1 cellular context compared by ENCODE assay signal in the genomic region with DNA sequence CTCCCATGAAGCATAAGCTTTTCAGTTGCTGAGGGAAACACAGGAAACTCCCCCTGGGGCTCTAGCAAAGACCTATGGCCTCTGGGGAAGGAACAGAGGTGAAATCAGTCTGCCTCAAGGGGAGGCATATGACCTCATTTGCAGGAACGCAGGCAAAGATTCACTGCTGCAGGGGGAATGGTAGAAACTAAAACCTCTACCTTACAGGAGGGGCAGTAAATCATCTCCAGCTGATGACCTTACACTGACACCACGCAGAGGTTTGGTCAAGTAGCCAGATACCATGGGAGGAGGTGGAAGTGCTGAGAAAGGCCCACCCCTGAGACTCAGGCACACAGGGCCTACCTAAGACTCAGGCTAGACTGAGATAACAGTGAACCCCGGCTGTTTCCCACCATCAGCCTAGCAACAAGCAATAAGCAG.
TF ChIP-seq lines count a peak whose summit lies in the region.

No MANE protein-coding gene starts in this region.

TF ChIP-seq in WTC11, 78 proteins besides CTCF, POLR2A, EP300 and RAD21 (continued from another document):
- TF ChIP-seq, protein P1, sequence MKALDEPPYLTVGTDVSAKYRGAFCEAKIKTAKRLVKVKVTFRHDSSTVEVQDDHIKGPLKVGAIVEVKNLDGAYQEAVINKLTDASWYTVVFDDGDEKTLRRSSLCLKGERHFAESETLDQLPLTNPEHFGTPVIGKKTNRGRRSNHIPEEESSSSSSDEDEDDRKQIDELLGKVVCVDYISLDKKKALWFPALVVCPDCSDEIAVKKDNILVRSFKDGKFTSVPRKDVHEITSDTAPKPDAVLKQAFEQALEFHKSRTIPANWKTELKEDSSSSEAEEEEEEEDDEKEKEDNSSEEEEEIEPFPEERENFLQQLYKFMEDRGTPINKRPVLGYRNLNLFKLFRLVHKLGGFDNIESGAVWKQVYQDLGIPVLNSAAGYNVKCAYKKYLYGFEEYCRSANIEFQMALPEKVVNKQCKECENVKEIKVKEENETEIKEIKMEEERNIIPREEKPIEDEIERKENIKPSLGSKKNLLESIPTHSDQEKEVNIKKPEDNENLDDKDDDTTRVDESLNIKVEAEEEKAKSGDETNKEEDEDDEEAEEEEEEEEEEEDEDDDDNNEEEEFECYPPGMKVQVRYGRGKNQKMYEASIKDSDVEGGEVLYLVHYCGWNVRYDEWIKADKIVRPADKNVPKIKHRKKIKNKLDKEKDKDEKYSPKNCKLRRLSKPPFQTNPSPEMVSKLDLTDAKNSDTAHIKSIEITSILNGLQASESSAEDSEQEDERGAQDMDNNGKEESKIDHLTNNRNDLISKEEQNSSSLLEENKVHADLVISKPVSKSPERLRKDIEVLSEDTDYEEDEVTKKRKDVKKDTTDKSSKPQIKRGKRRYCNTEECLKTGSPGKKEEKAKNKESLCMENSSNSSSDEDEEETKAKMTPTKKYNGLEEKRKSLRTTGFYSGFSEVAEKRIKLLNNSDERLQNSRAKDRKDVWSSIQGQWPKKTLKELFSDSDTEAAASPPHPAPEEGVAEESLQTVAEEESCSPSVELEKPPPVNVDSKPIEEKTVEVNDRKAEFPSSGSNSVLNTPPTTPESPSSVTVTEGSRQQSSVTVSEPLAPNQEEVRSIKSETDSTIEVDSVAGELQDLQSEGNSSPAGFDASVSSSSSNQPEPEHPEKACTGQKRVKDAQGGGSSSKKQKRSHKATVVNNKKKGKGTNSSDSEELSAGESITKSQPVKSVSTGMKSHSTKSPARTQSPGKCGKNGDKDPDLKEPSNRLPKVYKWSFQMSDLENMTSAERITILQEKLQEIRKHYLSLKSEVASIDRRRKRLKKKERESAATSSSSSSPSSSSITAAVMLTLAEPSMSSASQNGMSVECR (CRISPR knock-in tag; IDR thresholded peaks at IDR 0.05; ENCODE audit: borderline replicate concordance): no peak
- TF ChIP-seq, protein P2, sequence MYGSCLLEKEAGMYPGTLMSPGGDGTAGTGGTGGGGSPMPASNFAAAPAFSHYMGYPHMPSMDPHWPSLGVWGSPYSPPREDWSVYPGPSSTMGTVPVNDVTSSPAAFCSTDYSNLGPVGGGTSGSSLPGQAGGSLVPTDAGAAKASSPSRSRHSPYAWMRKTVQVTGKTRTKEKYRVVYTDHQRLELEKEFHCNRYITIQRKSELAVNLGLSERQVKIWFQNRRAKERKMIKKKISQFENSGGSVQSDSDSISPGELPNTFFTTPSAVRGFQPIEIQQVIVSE (CRISPR knock-in tag; IDR thresholded peaks at IDR 0.05; ENCODE audit: borderline replicate concordance): no peak
- no peak for TF ChIP-seq ZNF263 (CRISPR knock-in tag; IDR thresholded peaks at IDR 0.05; ENCODE audit: low read depth)
- no peak for TF ChIP-seq OVOL2 (CRISPR knock-in tag; IDR thresholded peaks at IDR 0.05; ENCODE audit: borderline replicate concordance)
- TF ChIP-seq, protein P3, sequence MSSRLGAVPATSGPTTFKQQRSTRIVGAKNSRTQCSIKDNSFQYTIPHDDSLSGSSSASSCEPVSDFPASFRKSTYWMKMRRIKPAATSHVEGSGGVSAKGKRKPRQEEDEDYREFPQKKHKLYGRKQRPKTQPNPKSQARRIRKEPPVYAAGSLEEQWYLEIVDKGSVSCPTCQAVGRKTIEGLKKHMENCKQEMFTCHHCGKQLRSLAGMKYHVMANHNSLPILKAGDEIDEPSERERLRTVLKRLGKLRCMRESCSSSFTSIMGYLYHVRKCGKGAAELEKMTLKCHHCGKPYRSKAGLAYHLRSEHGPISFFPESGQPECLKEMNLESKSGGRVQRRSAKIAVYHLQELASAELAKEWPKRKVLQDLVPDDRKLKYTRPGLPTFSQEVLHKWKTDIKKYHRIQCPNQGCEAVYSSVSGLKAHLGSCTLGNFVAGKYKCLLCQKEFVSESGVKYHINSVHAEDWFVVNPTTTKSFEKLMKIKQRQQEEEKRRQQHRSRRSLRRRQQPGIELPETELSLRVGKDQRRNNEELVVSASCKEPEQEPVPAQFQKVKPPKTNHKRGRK (CRISPR knock-in tag; IDR thresholded peaks at IDR 0.05; ENCODE audit: borderline replicate concordance): no peak
- no peak for TF ChIP-seq SMAD3 (CRISPR knock-in tag; IDR thresholded peaks at IDR 0.05; ENCODE audit: borderline replicate concordance)
